ENCODE assay signal across 8 cellular contexts in genomic region chr6:83859410-83860346, GRCh38. TPM values are rescaled to one million over a fixed set of nuclear protein-coding genes. Genes with fewer than 3 reads are reported as not detected.
A peak's percentile ranks its signal among the peaks of the same experiment; 100 is the strongest.
DNase-seq lines count a peak whose midpoint lies in the region; ATAC-seq and TF ChIP-seq lines count a peak whose summit lies in the region.

CYB5R4 (plus strand) TSS chr6:83859689; CDS start chr6:83859783, 94 bp downstream.

- H3K27ac ChIP-seq in ascending aorta, result peak within 1 kb of the TSS; percentile 84 to 85
- H3K27ac ChIP-seq in right cardiac atrium (ENCODE audit: low read length), result peak within 1 kb of the TSS; percentile 60
- peak within 1 kb of the TSS in 1 of 2 donors; percentile 65 for H3K27ac ChIP-seq in aorta (ENCODE audit: low read depth in 1 of 2, low read length in 2 of 2)

- H3K27ac Mint-ChIP-seq in T-helper 2 cell treated with Interferon-gamma antibody and Interleukin-4, amounts not matched to agents 5 μg/mL and 100 μg/mL, for 36 hours, result peak within 1 kb of the TSS; percentile 91

- H3K9me3 ChIP-seq in ascending aorta (no peaks in the 10 kb centered on the region), right cardiac atrium (ENCODE audit: control insufficient read depth, low read length) (no peaks in the 10 kb centered on the region), aorta (ENCODE audit: control insufficient read depth, low read length) (no peaks in the 10 kb centered on the region)

- TF ChIP-seq CTCF in ascending aorta (IDR thresholded peaks at IDR 0.05), result peak; percentile 40 to 63 (median 49)

- H3K36me3 ChIP-seq in ascending aorta (peaks cover 0 to 6% of the 10 kb centered on the region in 2 donors), aorta (ENCODE audit: control insufficient read depth in 1 of 2, insufficient read depth in 2 of 2, low read length in 1 of 2) (no peaks in the 10 kb centered on the region)

- H3K27me3 ChIP-seq in ascending aorta (no peaks in the 10 kb centered on the region), right cardiac atrium (ENCODE audit: control insufficient read depth, insufficient read depth) (no peaks in the 10 kb centered on the region), aorta (ENCODE audit: control insufficient read depth in 1 of 2, insufficient read depth in 2 of 2, low read length in 1 of 2) (no peaks in the 10 kb centered on the region)

- ATAC-seq in GM18502 (IDR thresholded peaks at IDR 0.05; ENCODE audit: poor library complexity, unreplicated experiment), result peak; percentile 99
- peak; percentile 99 for ATAC-seq in HG02970 (IDR thresholded peaks at IDR 0.05; ENCODE audit: low FRiP score, unreplicated experiment)
- peak; percentile 100 for ATAC-seq in right cardiac atrium
- peak; percentile 99 for ATAC-seq in aorta (ENCODE audit: low FRiP score)

- H3K9me3 Mint-ChIP-seq in T-helper 2 cell treated with Interferon-gamma antibody and Interleukin-4, amounts not matched to agents 5 μg/mL and 100 μg/mL, for 36 hours, result no peaks in the 10 kb centered on the region

- peak; percentile 72 to 84 for DNase-seq in NCI-H1930 (lab: John Stamatoyannopoulos, UW)
- DNase-seq in T-helper 2 cell treated with Interferon-gamma antibody and Interleukin-4, amounts not matched to agents 5 μg/mL and 100 μg/mL, for 36 hours (ENCODE audit: low spot score), result peak; percentile 93
- peak; percentile 71 to 97 for DNase-seq in ascending aorta (ENCODE audit: low spot score in 2 of 2)
- peak; percentile 96 to 98 (median 97) for DNase-seq in right cardiac atrium
- peak; percentile 92 for DNase-seq in putamen (ENCODE audit: low spot score)
- peak; percentile 97 to 99 for DNase-seq in aorta

- intact Hi-C loops in ascending aorta (cut with DNase I) (loop anchor here (10.0 kb wide), 2 partner anchors 555 to 665 kb away; partner anchors contain the start of genes PGM3 and RWDD2A), right cardiac atrium (cut with DNase I) (no loop called here), aorta (cut with DNase I) (loop anchor here in 1 of 2 donors (5.0 kb wide), 1 partner anchor 368 kb away; the partner anchor contains the start of gene CEP162)

- peaks cover 21% of the 10 kb centered on the region for H3K4me1 Mint-ChIP-seq in T-helper 2 cell treated with Interferon-gamma antibody and Interleukin-4, amounts not matched to agents 5 μg/mL and 100 μg/mL, for 36 hours (ENCODE audit: low read depth)

- H3K4me3 ChIP-seq in ascending aorta (peak within 1 kb of the TSS; percentile 77 to 83), right cardiac atrium (ENCODE audit: low read length) (peak within 1 kb of the TSS; percentile 78), aorta (ENCODE audit: low read length in 2 of 2) (peak within 1 kb of the TSS; percentile 51 to 78)

- peaks cover 4 to 15% of the 10 kb centered on the region in 2 donors for H3K4me1 ChIP-seq in ascending aorta
- peaks cover 2% of the 10 kb centered on the region for H3K4me1 ChIP-seq in right cardiac atrium (ENCODE audit: control insufficient read depth, insufficient read depth, low read length)
- peaks cover 0 to 10% of the 10 kb centered on the region in 2 donors for H3K4me1 ChIP-seq in aorta (ENCODE audit: control insufficient read depth in 1 of 2, insufficient read depth in 2 of 2, low read length in 2 of 2)

- WGBS in right cardiac atrium, result under 1% methylated on average over 53 of the region's 53 CpGs
- 0 to 1% methylated on average over 53 of the region's 53 CpGs for WGBS in aorta, 2 donors

- H3K27me3 Mint-ChIP-seq in T-helper 2 cell treated with Interferon-gamma antibody and Interleukin-4, amounts not matched to agents 5 μg/mL and 100 μg/mL, for 36 hours (ENCODE audit: low read depth), result peaks cover 15% of the 10 kb centered on the region

- H3K4me3 Mint-ChIP-seq in T-helper 2 cell treated with Interferon-gamma antibody and Interleukin-4, amounts not matched to agents 5 μg/mL and 100 μg/mL, for 36 hours, result peak within 1 kb of the TSS; percentile 97

- peaks cover 4% of the 10 kb centered on the region for H3K36me3 Mint-ChIP-seq in T-helper 2 cell treated with Interferon-gamma antibody and Interleukin-4, amounts not matched to agents 5 μg/mL and 100 μg/mL, for 36 hours (ENCODE audit: low read depth)

RNA-seq across cellular contexts. Expression of gene CYB5R4, which starts in this region (rescaled TPM):
- total RNA-seq in ascending aorta (0.53 TPM), right cardiac atrium (10 to 100 TPM; 12.0 to 16.1 (median 15.0) TPM), aorta (10 to 100 TPM; 19.4 to 22.8 TPM)
- polyA plus RNA-seq in right cardiac atrium (3.9 TPM), aorta (10 to 100 TPM in 1 of 2 donors, 1 to 10 TPM in 1; 4.6 to 19.5 TPM)

Comparison
In these comparisons a context has a peak if more than half of its experiments do, and no peak if none do; other contexts are left out.
1. Peak in DNase-seq, H3K4me3 ChIP-seq and H3K27ac ChIP-seq in ascending aorta; RNA of the gene not detected or under 1 TPM.